Comparison of ENCODE assay signal across 12 cellular contexts in genomic region chr2:2769481-2770431, GRCh38.
DNase-seq lines count a peak whose midpoint lies in the region; ATAC-seq and TF ChIP-seq lines count a peak whose summit lies in the region.
"Had no signal": no experiment of that assay in that cellular context is flagged by ENCODE, and none has a peak within 500 bp of the region (broad histone marks: within the 10 kb centered on the region; RNA-seq: fewer than 3 reads in every experiment).

No MANE protein-coding gene starts in this region.

- TF ChIP-seq POLR2A in heart left ventricle (IDR thresholded peaks at IDR 0.05), result no peak

- peak; percentile 96 to 99 (median 98) for ATAC-seq in heart left ventricle

- H3K27me3 ChIP-seq in heart left ventricle (no peaks in the 10 kb centered on the region), mesendoderm (ENCODE audit: insufficient read depth, low read length, poor library complexity) (no peaks in the 10 kb centered on the region)

- no peaks in the 10 kb centered on the region for H3K79me1 ChIP-seq in mesendoderm (ENCODE audit: low read length)

- H3K18ac ChIP-seq in mesendoderm (ENCODE audit: low read length), result no peak overlapping the region

- H4K8ac ChIP-seq in mesendoderm (ENCODE audit: low read depth, low read length), result no peak overlapping the region

- H3K56ac ChIP-seq in mesendoderm (ENCODE audit: low read length), result no peak overlapping the region

- DNase-seq in C1 segment of cervical spinal cord (lab: John Stamatoyannopoulos, UW) (peak in 12 of 14 donors; percentile 16 to 63 (median 42)), RPMI7951 (ENCODE audit: low read depth) (peak; percentile 9), heart left ventricle (peak; percentile 77 to 89 (median 82)), nucleus accumbens (lab: John Stamatoyannopoulos, UW) (peak in 47 of 56 donors; percentile 11 to 70 (median 42)), mesendoderm (no peak)
- no peak for DNase-seq in T-helper 2 cell treated with Interferon-gamma antibody and Interleukin-4, amounts not matched to agents 5 μg/mL and 100 μg/mL, for 36 hours (ENCODE audit: low spot score)
- DNase-seq in activated CD4-positive, alpha-beta T cell treated with anti-CD3 and anti-CD28 coated beads, Interleukin-2, amount 50 U/mL, for 48 hours, result no peak
- DNase-seq in activated naive CD4-positive, alpha-beta T cell (lab: John Stamatoyannopoulos, UW), result no peak
- DNase-seq: activated naive CD8-positive, alpha-beta T cell treated with anti-CD3 and anti-CD28 coated beads for 36 hours; AML-193; GDM1; stimulated activated CD8-positive, alpha-beta memory T cell treated with anti-CD3 and anti-CD28 coated beads, Interleukin-4, amount 100 ng/mL, for 48 hours had no signal

- 60 to 66% (median 64%) methylated on average over 22 to 28 of the region's 28 CpGs for WGBS in heart left ventricle, 4 donors
- WGBS in mesendoderm (ENCODE audit: extremely low coverage, insufficient coverage, low lambda C conversion rate), result no CpG with 5 or more reads among the region's 28 CpGs

- no peaks in the 10 kb centered on the region for H3K36me3 Mint-ChIP-seq in T-helper 2 cell treated with Interferon-gamma antibody and Interleukin-4, amounts not matched to agents 5 μg/mL and 100 μg/mL, for 36 hours (ENCODE audit: low read depth)
- H3K36me3 Mint-ChIP-seq: activated naive CD8-positive, alpha-beta T cell treated with anti-CD3 and anti-CD28 coated beads for 36 hours had no signal

- no peak overlapping the region for H2BK5ac ChIP-seq in mesendoderm (ENCODE audit: low read length)

- intact Hi-C loops in heart left ventricle (cut with DNase I), result loop anchor here in 2 of 10 donors (5.0 kb wide), 2 partner anchors 78 to 157 kb away; no protein-coding TSS in a partner anchor

- H3K4me1 ChIP-seq in heart left ventricle, result peaks cover 0 to 13% (median 3%) of the 10 kb centered on the region in 12 donors
- no peaks in the 10 kb centered on the region for H3K4me1 ChIP-seq in mesendoderm (ENCODE audit: control insufficient read depth, low read depth, low read length)

- no peaks in the 10 kb centered on the region for H3K9me3 Mint-ChIP-seq in T-helper 2 cell treated with Interferon-gamma antibody and Interleukin-4, amounts not matched to agents 5 μg/mL and 100 μg/mL, for 36 hours
- H3K9me3 Mint-ChIP-seq: activated naive CD8-positive, alpha-beta T cell treated with anti-CD3 and anti-CD28 coated beads for 36 hours had no signal

- no peaks in the 10 kb centered on the region for H3K36me3 ChIP-seq in heart left ventricle
- H3K36me3 ChIP-seq in mesendoderm (ENCODE audit: control insufficient read depth, insufficient read depth, low read length), result no peaks in the 10 kb centered on the region

- no peaks in the 10 kb centered on the region for H3K9me3 ChIP-seq in heart left ventricle

- H3K27ac ChIP-seq in heart left ventricle (peak overlapping the region; percentile 44 to 91 (median 80)), mesendoderm (ENCODE audit: low read depth, low read length) (no peak overlapping the region)

- H3K27me3 Mint-ChIP-seq in T-helper 2 cell treated with Interferon-gamma antibody and Interleukin-4, amounts not matched to agents 5 μg/mL and 100 μg/mL, for 36 hours (ENCODE audit: low read depth), result no peaks in the 10 kb centered on the region
- H3K27me3 Mint-ChIP-seq: activated naive CD8-positive, alpha-beta T cell treated with anti-CD3 and anti-CD28 coated beads for 36 hours had no signal

- no peaks in the 10 kb centered on the region for H3K4me1 Mint-ChIP-seq in T-helper 2 cell treated with Interferon-gamma antibody and Interleukin-4, amounts not matched to agents 5 μg/mL and 100 μg/mL, for 36 hours (ENCODE audit: low read depth)
- H3K4me1 Mint-ChIP-seq: activated naive CD8-positive, alpha-beta T cell treated with anti-CD3 and anti-CD28 coated beads for 36 hours had no signal

- no peak overlapping the region for H3K23ac ChIP-seq in mesendoderm (ENCODE audit: low read length)

- no peak overlapping the region for H2BK15ac ChIP-seq in mesendoderm (replicated peaks; ENCODE audit: low read depth)

- H3K4me2 ChIP-seq in mesendoderm (ENCODE audit: low read length), result no peak overlapping the region

- TF ChIP-seq CTCF in heart left ventricle (IDR thresholded peaks at IDR 0.05), result peak in 8 of 12 donors; percentile 15 to 45 (median 26)

- H2AK5ac ChIP-seq in mesendoderm (ENCODE audit: low read length), result no peak overlapping the region

- no peaks in the 10 kb centered on the region for H3K79me2 ChIP-seq in mesendoderm (ENCODE audit: control insufficient read depth, insufficient read depth, low read length)

- no peak overlapping the region for H4K5ac ChIP-seq in mesendoderm (ENCODE audit: low read length)

- peak overlapping the region in 3 of 12 donors; percentile 9 to 21 (median 17) for H3K4me3 ChIP-seq in heart left ventricle
- H3K4me3 ChIP-seq in mesendoderm (ENCODE audit: low read length), result no peak overlapping the region

- no peak overlapping the region for H3K9ac ChIP-seq in mesendoderm (ENCODE audit: low read length)

- no peak overlapping the region for H2BK120ac ChIP-seq in mesendoderm (ENCODE audit: low read depth, low read length)

- no peak overlapping the region for H3K4me3 Mint-ChIP-seq in T-helper 2 cell treated with Interferon-gamma antibody and Interleukin-4, amounts not matched to agents 5 μg/mL and 100 μg/mL, for 36 hours
- H3K4me3 Mint-ChIP-seq: activated naive CD8-positive, alpha-beta T cell treated with anti-CD3 and anti-CD28 coated beads for 36 hours had no signal

- no peak overlapping the region for H3K27ac Mint-ChIP-seq in T-helper 2 cell treated with Interferon-gamma antibody and Interleukin-4, amounts not matched to agents 5 μg/mL and 100 μg/mL, for 36 hours
- H3K27ac Mint-ChIP-seq: activated naive CD8-positive, alpha-beta T cell treated with anti-CD3 and anti-CD28 coated beads for 36 hours had no signal

- H3K4ac ChIP-seq in mesendoderm (ENCODE audit: low read depth, low read length), result no peak overlapping the region

Comparison
In these comparisons a context has a peak if more than half of its experiments do, and no peak if none do; other contexts are left out.
1. DNase-seq: peak in C1 segment of cervical spinal cord (12 of 14), RPMI7951 (single experiment), heart left ventricle (5 of 5) and nucleus accumbens (47 of 56); none in T-helper 2 cell treated with Interferon-gamma antibody and Interleukin-4, amounts not matched to agents 5 μg/mL and 100 μg/mL, for 36 hours (single experiment), activated CD4-positive, alpha-beta T cell treated with anti-CD3 and anti-CD28 coated beads, Interleukin-2, amount 50 U/mL, for 48 hours (0 of 2), mesendoderm (single experiment) and activated naive CD4-positive, alpha-beta T cell (0 of 4).